ENCODE assay signal across 8 cellular contexts in genomic region chr11:64331569-64332371, GRCh38. TPM values are rescaled to one million over a fixed set of nuclear protein-coding genes. Genes with fewer than 3 reads are reported as not detected.
DNase-seq lines count a peak whose midpoint lies in the region; ATAC-seq, FAIRE-seq and TF ChIP-seq lines count a peak whose summit lies in the region.

No MANE protein-coding gene starts in this region.

- no peak overlapping the region for H3K9ac ChIP-seq in SK-N-SH

- H3K36me3 Mint-ChIP-seq in activated naive CD4-positive, alpha-beta T cell treated with anti-CD3 and anti-CD28 coated beads for 36 hours (ENCODE audit: low read depth), result peaks cover 3% of the 10 kb centered on the region

- POLR2A ChIA-PET in A549 (lab: Yijun Ruan, JAX), result interaction anchor here (0.8 to 2.8 kb wide), 9 partner anchors 11 to 62 kb away, joined by 3 to 45 read pairs (median 4); partner anchors contain the start of genes ESRRA, PRDX5 and TRMT112
- POLR2A ChIA-PET in SK-N-SH (lab: Yijun Ruan, JAX), result interaction anchor here (0.6 kb wide), 1 partner anchor 59 kb away, joined by 6 read pairs; no protein-coding TSS in a partner anchor

- no peaks in the 10 kb centered on the region for H3K27me3 ChIP-seq in SK-N-SH (ENCODE audit: insufficient read depth)
- peaks cover 5% of the 10 kb centered on the region for H3K27me3 ChIP-seq in left ventricle myocardium inferior (ENCODE audit: low read depth)

- no peaks in the 10 kb centered on the region for H4K20me1 ChIP-seq in SK-N-SH (ENCODE audit: insufficient read depth)

- peak; percentile 65 for TF ChIP-seq CTCF in A549 (IDR thresholded peaks at IDR 0.05)
- TF ChIP-seq CTCF in SK-N-SH (IDR thresholded peaks at IDR 0.05), result peak; percentile 72
- peak; percentile 50 for TF ChIP-seq CTCF in left ventricle myocardium inferior (IDR thresholded peaks at IDR 0.05; ENCODE audit: borderline replicate concordance)

- TF ChIP-seq EP300 in A549 (IDR thresholded peaks at IDR 0.05), result peak in 1 of 2 experiments; percentile 47; a peak in 1 of 5 replicates
- TF ChIP-seq EP300 in SK-N-SH (IDR thresholded peaks at IDR 0.05; ENCODE audit: borderline replicate concordance in 1 of 2, low read depth in 1 of 2, low read length in 1 of 2), result no peak

- no peaks in the 10 kb centered on the region for H3K9me2 ChIP-seq in SK-N-SH

- peak overlapping the region; percentile 71; the same call in 1 of the 2 replicates for H2AFZ ChIP-seq in SK-N-SH (ENCODE audit: low read depth)

- peaks cover 10% of the 10 kb centered on the region for H3K4me1 Mint-ChIP-seq in activated naive CD4-positive, alpha-beta T cell treated with anti-CD3 and anti-CD28 coated beads for 36 hours (ENCODE audit: low read depth)

- H3F3A ChIP-seq in SK-N-SH (replicated peaks; ENCODE audit: insufficient read depth), result peaks cover 12% of the 10 kb centered on the region

- 10% methylated on average over 19 of the region's 20 CpGs for WGBS in A549 (ENCODE audit: missing lambda C conversion rate)
- WGBS in SK-N-SH (ENCODE audit: low lambda C conversion rate), result 46% methylated on average over 11 of the region's 20 CpGs

- H3K4me3 ChIP-seq in A549 (no peak overlapping the region), SK-N-SH (ENCODE audit: low read depth in 2 of 2, low read length in 1 of 2) (no peak overlapping the region), left ventricle myocardium inferior (no peak overlapping the region)

- DNase-seq in A549 (ENCODE audit: low read depth in 1 of 2, low spot score in 1 of 2) (peak; percentile 92 to 93), GM18507 (ENCODE audit: extremely low spot score, insufficient read length, low read depth) (peak; percentile 64), HS-27A (ENCODE audit: low read depth) (peak; percentile 92), SK-N-SH (peak; percentile 65), left ventricle myocardium inferior (peak; percentile 74), NCI-H1105 (lab: John Stamatoyannopoulos, UW) (no peak)
- DNase-seq in activated naive CD4-positive, alpha-beta T cell treated with anti-CD3 and anti-CD28 coated beads for 36 hours, result peak; percentile 82
- DNase-seq in stimulated activated CD4-positive, alpha-beta T cell treated with anti-CD3 and anti-CD28 coated beads, Interleukin-12 subunit alpha, Interleukin-12 subunit beta, amount 100 ng/mL, for 4 hours, result peak; percentile 58

- H3K4me3 Mint-ChIP-seq in activated naive CD4-positive, alpha-beta T cell treated with anti-CD3 and anti-CD28 coated beads for 36 hours, result no peak overlapping the region

- H3K79me2 ChIP-seq in SK-N-SH (ENCODE audit: insufficient read depth), result no peaks in the 10 kb centered on the region

- no peaks in the 10 kb centered on the region for H3K9me3 ChIP-seq in A549
- H3K9me3 ChIP-seq in SK-N-SH, result no peaks in the 10 kb centered on the region
- peaks cover 6% of the 10 kb centered on the region for H3K9me3 ChIP-seq in left ventricle myocardium inferior (replicated peaks)

- intact Hi-C loops in activated naive CD4-positive, alpha-beta T cell treated with anti-CD3 and anti-CD28 coated beads for 36 hours (cut with micrococcal nuclease), result loop anchor here (1.0 kb wide), 2 partner anchors 9 to 13 kb away; partner anchors contain the start of genes CCDC88B and PRDX5
- intact Hi-C loops in left ventricle myocardium inferior (cut with micrococcal nuclease), result no loop called here

- H3K4me1 ChIP-seq in A549 (peaks cover 36% of the 10 kb centered on the region), SK-N-SH (ENCODE audit: control insufficient read depth in 1 of 2, insufficient read depth in 2 of 2, low read depth in 1 of 2, low read length in 1 of 2) (peaks cover 4 to 6% of the 10 kb centered on the region in 2 experiments; a peak in 2 of 4 replicates), left ventricle myocardium inferior (peaks cover 22% of the 10 kb centered on the region)

- peak; percentile 77 to 89 for ATAC-seq in A549

- TF ChIP-seq RAD21 in A549 (conservative IDR thresholded peaks at IDR 0.05 in 1 of 2, IDR thresholded peaks at IDR 0.05 in 1 of 2), result peak; percentile 65 to 66
- peak; percentile 44 for TF ChIP-seq RAD21 in SK-N-SH (IDR thresholded peaks at IDR 0.05; ENCODE audit: low read length)

- no peaks in the 10 kb centered on the region for H3K9me3 Mint-ChIP-seq in activated naive CD4-positive, alpha-beta T cell treated with anti-CD3 and anti-CD28 coated beads for 36 hours

- H3K27me3 Mint-ChIP-seq in activated naive CD4-positive, alpha-beta T cell treated with anti-CD3 and anti-CD28 coated beads for 36 hours (ENCODE audit: low read depth), result no peaks in the 10 kb centered on the region

- FAIRE-seq in A549 (lab: Jason Lieb, UNC) (no peak), GM18507 (lab: Jason Lieb, UNC) (peak; percentile 85)

- CTCF ChIA-PET in A549 (lab: Yijun Ruan, JAX) (interaction anchor here (0.5 to 33.9 kb wide), 20 partner anchors 9 to 1455 kb away, joined by 3 to 996 read pairs (median 4); partner anchors contain the start of genes CATSPERZ, CCDC88B, ESRRA and PLCB3), SK-N-SH (lab: Yijun Ruan, JAX) (interaction anchor here (0.6 to 2.0 kb wide), 12 partner anchors 8 to 60 kb away, joined by 3 to 9 read pairs (median 3); partner anchors contain the start of genes ESRRA, PRDX5 and TRMT112)
- CTCF ChIA-PET in activated naive CD4-positive, alpha-beta T cell treated with anti-CD3 and anti-CD28 coated beads for 36 hours (lab: Charles Lee), result interaction anchor here (0.6 to 2.5 kb wide), 13 partner anchors 9 to 127 kb away, joined by 3 to 22 read pairs (median 4); partner anchors contain the start of genes ESRRA, PRDX5 and TRMT112

- H3K4me2 ChIP-seq in A549, result peak overlapping the region; percentile 79
- H3K4me2 ChIP-seq in SK-N-SH, result no peak overlapping the region

- H3K27ac ChIP-seq in A549 (peak overlapping the region; percentile 85 to 91), SK-N-SH (ENCODE audit: low read depth in 2 of 2, low read length in 1 of 2) (no peak overlapping the region), left ventricle myocardium inferior (replicated peaks) (peak overlapping the region; percentile 19)

- no peaks in the 10 kb centered on the region for H3K36me3 ChIP-seq in SK-N-SH (replicated peaks in 1 of 2; ENCODE audit: control insufficient read depth in 1 of 2, insufficient read depth in 2 of 2, low read length in 1 of 2)
- H3K36me3 ChIP-seq in left ventricle myocardium inferior, result no peaks in the 10 kb centered on the region

- TF ChIP-seq POLR2A in A549 (IDR thresholded peaks at IDR 0.05; ENCODE audit: low read length), result 0 out of 2 replicates have a peak, but pooled peaks have one; percentile 1

- H3K27ac Mint-ChIP-seq in activated naive CD4-positive, alpha-beta T cell treated with anti-CD3 and anti-CD28 coated beads for 36 hours, result no peak overlapping the region

RNA-seq across cellular contexts. Expression of gene CCDC88B, which starts 8.2 kb away (rescaled TPM):
- polyA plus RNA-seq in A549 (2011; rRNA removed) (4.8 and 5.7 TPM in 2 replicates), A549 (2017; fragmentation: RNase III; extraction: RNeasy Plus Mini Kit Qiagen cat#74134 plus additional on column Dnase treatment) (8.8 to 10.3 TPM (median 9.7 TPM) in 3 replicates), SK-N-SH (2012; rRNA removed) (2.4 and 3.4 TPM in 2 replicates)
- 9.6 and 10.2 TPM in 2 replicates for polyA plus RNA-seq in A549 (2012; cell fraction: cytosol; rRNA removed)
- 10.0 and 12.3 TPM in 2 replicates for polyA plus RNA-seq in A549 (2012; cell fraction: nucleus; rRNA removed)
- 1.4 and 1.8 TPM in 2 replicates for polyA minus RNA-seq in A549 (2011; rRNA and poly(A)+ RNA removed)
- 1.3 and 2.7 TPM in 2 replicates for polyA plus RNA-seq in SK-N-SH (2012; cell fraction: cytosol; rRNA removed)
- polyA plus RNA-seq in SK-N-SH (2012; cell fraction: nucleus; rRNA removed), result 1.5 and 4.3 TPM in 2 replicates
- total RNA-seq in activated naive CD4-positive, alpha-beta T cell treated with anti-CD3 and anti-CD28 coated beads for 36 hours, result 10 to 100 TPM; 53.2 to 61.9 TPM
- total RNA-seq in left ventricle myocardium inferior, result 7.5 TPM

RNA-seq across cellular contexts. Expression of gene PRDX5, which starts 13.8 kb away (rescaled TPM):
- 305 and 377 TPM in 2 replicates for polyA plus RNA-seq in A549 (2011; rRNA removed)
- polyA plus RNA-seq in A549 (2012; cell fraction: cytosol; rRNA removed), result 572 and 685 TPM in 2 replicates
- polyA plus RNA-seq in A549 (2012; cell fraction: nucleus; rRNA removed), result 250 and 325 TPM in 2 replicates
- polyA plus RNA-seq in A549 (2017; fragmentation: RNase III; extraction: RNeasy Plus Mini Kit Qiagen cat#74134 plus additional on column Dnase treatment), result 442 to 500 TPM (median 491 TPM) in 3 replicates
- polyA minus RNA-seq in A549 (2011; rRNA and poly(A)+ RNA removed), result 81.0 and 91.2 TPM in 2 replicates
- polyA plus RNA-seq in SK-N-SH (2012; rRNA removed), result 875 and 1,000 TPM in 2 replicates
- 911 and 944 TPM in 2 replicates for polyA plus RNA-seq in SK-N-SH (2012; cell fraction: cytosol; rRNA removed)
- polyA plus RNA-seq in SK-N-SH (2012; cell fraction: nucleus; rRNA removed), result 283 and 326 TPM in 2 replicates
- 100 to 1,000 TPM; 122 to 132 TPM for total RNA-seq in activated naive CD4-positive, alpha-beta T cell treated with anti-CD3 and anti-CD28 coated beads for 36 hours
- 321 TPM for total RNA-seq in left ventricle myocardium inferior

RNA-seq across cellular contexts. Expression of gene TRMT112, which starts 14.4 kb away (rescaled TPM):
- polyA plus RNA-seq in A549 (2011; rRNA removed) (305 and 363 TPM in 2 replicates), A549 (2017; fragmentation: RNase III; extraction: RNeasy Plus Mini Kit Qiagen cat#74134 plus additional on column Dnase treatment) (424 to 447 TPM (median 440 TPM) in 3 replicates), SK-N-SH (2012; rRNA removed) (649 and 699 TPM in 2 replicates)
- polyA plus RNA-seq in A549 (2012; cell fraction: cytosol; rRNA removed), result 405 and 507 TPM in 2 replicates
- 233 and 467 TPM in 2 replicates for polyA plus RNA-seq in A549 (2012; cell fraction: nucleus; rRNA removed)
- 74.2 and 84.5 TPM in 2 replicates for polyA minus RNA-seq in A549 (2011; rRNA and poly(A)+ RNA removed)
- polyA plus RNA-seq in SK-N-SH (2012; cell fraction: cytosol; rRNA removed), result 528 and 601 TPM in 2 replicates
- polyA plus RNA-seq in SK-N-SH (2012; cell fraction: nucleus; rRNA removed), result 225 and 384 TPM in 2 replicates
- 100 to 1,000 TPM; 241 to 261 TPM for total RNA-seq in activated naive CD4-positive, alpha-beta T cell treated with anti-CD3 and anti-CD28 coated beads for 36 hours
- total RNA-seq in left ventricle myocardium inferior, result 97.5 TPM

RNA-seq across cellular contexts. Expression of gene ESRRA, which starts 26.4 kb away (rescaled TPM):
- polyA plus RNA-seq in A549 (2011; rRNA removed) (13.9 and 15.2 TPM in 2 replicates), A549 (2017; fragmentation: RNase III; extraction: RNeasy Plus Mini Kit Qiagen cat#74134 plus additional on column Dnase treatment) (30.9 to 35.5 TPM (median 33.5 TPM) in 3 replicates), SK-N-SH (2012; rRNA removed) (27.8 and 31.7 TPM in 2 replicates)
- 30.4 and 39.1 TPM in 2 replicates for polyA plus RNA-seq in A549 (2012; cell fraction: cytosol; rRNA removed)
- polyA plus RNA-seq in A549 (2012; cell fraction: nucleus; rRNA removed), result 43.3 and 53.6 TPM in 2 replicates
- 11.4 and 19.0 TPM in 2 replicates for polyA minus RNA-seq in A549 (2011; rRNA and poly(A)+ RNA removed)
- 24.0 and 31.6 TPM in 2 replicates for polyA plus RNA-seq in SK-N-SH (2012; cell fraction: cytosol; rRNA removed)
- polyA plus RNA-seq in SK-N-SH (2012; cell fraction: nucleus; rRNA removed), result 42.5 and 71.4 TPM in 2 replicates
- total RNA-seq in activated naive CD4-positive, alpha-beta T cell treated with anti-CD3 and anti-CD28 coated beads for 36 hours, result 10 to 100 TPM; 18.5 to 21.7 TPM
- total RNA-seq in left ventricle myocardium inferior, result 213 TPM

RNA-seq across cellular contexts. Expression of gene RPS6KA4, which starts 27.2 kb away (rescaled TPM):
- 19.1 and 21.4 TPM in 2 replicates for polyA plus RNA-seq in A549 (2011; rRNA removed)
- 39.3 and 53.0 TPM in 2 replicates for polyA plus RNA-seq in A549 (2012; cell fraction: cytosol; rRNA removed)
- 69.4 and 106 TPM in 2 replicates for polyA plus RNA-seq in A549 (2012; cell fraction: nucleus; rRNA removed)
- 34.5 to 40.4 TPM (median 35.9 TPM) in 3 replicates for polyA plus RNA-seq in A549 (2017; fragmentation: RNase III; extraction: RNeasy Plus Mini Kit Qiagen cat#74134 plus additional on column Dnase treatment)
- polyA minus RNA-seq in A549 (2011; rRNA and poly(A)+ RNA removed), result 29.3 and 30.1 TPM in 2 replicates
- polyA plus RNA-seq in SK-N-SH (2012; rRNA removed), result 43.4 and 44.7 TPM in 2 replicates
- polyA plus RNA-seq in SK-N-SH (2012; cell fraction: cytosol; rRNA removed), result 15.4 and 27.8 TPM in 2 replicates
- 86.8 and 120 TPM in 2 replicates for polyA plus RNA-seq in SK-N-SH (2012; cell fraction: nucleus; rRNA removed)
- 10 to 100 TPM; 19.1 to 21.3 TPM for total RNA-seq in activated naive CD4-positive, alpha-beta T cell treated with anti-CD3 and anti-CD28 coated beads for 36 hours
- 16.8 TPM for total RNA-seq in left ventricle myocardium inferior

Comparison
In these comparisons a context has a peak if more than half of its experiments do, and no peak if none do; other contexts are left out.
1. H3K27ac ChIP-seq: peak in A549 (2 of 2) and left ventricle myocardium inferior (single experiment); none in SK-N-SH (0 of 2).
2. Of the 12 proteins assayed by ChIP-seq in both A549 and SK-N-SH: peak only in A549: none; only in SK-N-SH: none; in both: CTCF, MAX, RAD21 and SMC3; in neither: 6; mixed calls (peak in some experiments, not most) for 2.
3. Peak in every context shown above with its lines, with median percentiles within 50 percentile points of each other: CTCF ChIP-seq.